ENCODE assay signal across 9 cellular contexts in genomic region chr6:132084811-132085509, GRCh38.
A peak's percentile ranks its signal among the peaks of the same experiment; 100 is the strongest.
DNase-seq lines count a peak whose midpoint lies in the region; ATAC-seq, FAIRE-seq and TF ChIP-seq lines count a peak whose summit lies in the region.
"Had no signal": no experiment of that assay in that cellular context is flagged by ENCODE, and none has a peak within 500 bp of the region (broad histone marks: within the 10 kb centered on the region; RNA-seq: fewer than 3 reads in every experiment).

No MANE protein-coding gene starts in this region.

- POLR2A ChIA-PET in HepG2 (lab: Yijun Ruan, JAX), result interaction anchor here (1.0 to 1.4 kb wide), 2 partner anchors 126 to 134 kb away, joined by 3 to 5 read pairs; partner anchors contain the start of gene CCN2

- peak overlapping the region; percentile 60 for H3K4me2 ChIP-seq in HepG2 (ENCODE audit: low read depth, low read length)
- H3K4me2 ChIP-seq: BLaER1 had no signal

- no peak overlapping the region for H3K27ac ChIP-seq in HepG2 (ENCODE audit: extremely low read length, insufficient read depth, low read length)
- peak overlapping the region in 1 of 3 donors; percentile 16 for H3K27ac ChIP-seq in right lobe of liver
- peak overlapping the region; percentile 77 to 92 for H3K27ac ChIP-seq in uterus
- H3K27ac ChIP-seq: BLaER1 had no signal

- DNase-seq in HepG2 (ENCODE audit: low spot score) (no peak), right lobe of liver (no peak), LHCN-M2 (ENCODE audit: low read depth) (peak; percentile 85), fibroblast of the conjunctiva (ENCODE audit: low read depth) (peak; percentile 63), uterus (no peak), SIG-M5 (lab: John Stamatoyannopoulos, UW) (no peak), middle frontal gyrus (ENCODE audit: extremely low spot score, low spot score) (no peak)
- DNase-seq in activated CD4-positive, CD25-positive, alpha-beta regulatory T cell (lab: John Stamatoyannopoulos, UW), result no peak

- H3K9me3 ChIP-seq in HepG2 (ENCODE audit: low read length) (no peaks in the 10 kb centered on the region), right lobe of liver (no peaks in the 10 kb centered on the region), uterus (no peaks in the 10 kb centered on the region)

- no peaks in the 10 kb centered on the region for H3K36me3 ChIP-seq in HepG2 (replicated peaks in 1 of 2; ENCODE audit: control insufficient read depth in 1 of 2, insufficient read depth in 2 of 2, low read length in 2 of 2)
- no peaks in the 10 kb centered on the region for H3K36me3 ChIP-seq in right lobe of liver
- no peaks in the 10 kb centered on the region for H3K36me3 ChIP-seq in uterus
- H3K36me3 ChIP-seq: BLaER1 had no signal

- peak overlapping the region; percentile 82 for H2AFZ ChIP-seq in HepG2 (ENCODE audit: low read length)

- H3K4me3 ChIP-seq in HepG2 (replicated peaks in 1 of 3; ENCODE audit: insufficient read depth in 1 of 3, low read depth in 2 of 3, low read length in 3 of 3) (peak overlapping the region; percentile 23 to 30 (median 24); a peak in 3 of 6 replicates), right lobe of liver (no peak overlapping the region), uterus (peak overlapping the region in 1 of 2 donors; percentile 9)
- H3K4me3 ChIP-seq: BLaER1 had no signal

- FAIRE-seq in HepG2 (lab: Jason Lieb, UNC), result no peak

- no peak for TF ChIP-seq POLR2A in HepG2 (IDR thresholded peaks at IDR 0.05; ENCODE audit: insufficient read depth in 1 of 2, low read depth in 2 of 2, low read length in 2 of 2)
- no peak for TF ChIP-seq POLR2A in right lobe of liver (IDR thresholded peaks at IDR 0.05)
- no peak for TF ChIP-seq POLR2A in uterus (IDR thresholded peaks at IDR 0.05)

- H3K79me2 ChIP-seq in HepG2 (ENCODE audit: insufficient read depth, low read length), result no peaks in the 10 kb centered on the region

- no peak for TF ChIP-seq EP300 in HepG2 (IDR thresholded peaks at IDR 0.05; ENCODE audit: low read depth in 2 of 2, low read length in 2 of 2)
- no peak for TF ChIP-seq EP300 in HepG2 (CRISPR knock-in tag; IDR thresholded peaks at IDR 0.05; ENCODE audit: borderline replicate concordance)

- no peak for TF ChIP-seq RAD21 in HepG2 (CRISPR knock-in tag; IDR thresholded peaks at IDR 0.05)

- peak; percentile 71 for ATAC-seq in HepG2
- no peak for ATAC-seq in right lobe of liver

- peak overlapping the region; percentile 28; the same call in 1 of the 2 replicates for H3K9ac ChIP-seq in HepG2 (ENCODE audit: insufficient read depth, low read depth, low read length)
- H3K9ac ChIP-seq: BLaER1 had no signal

- in situ Hi-C loops in HepG2 (cut with HindIII; ENCODE audit: extremely low pct_ligation_motif_present, low pct_unique_long_range_greater_than_20kb), result no loop called here

- 40% methylated on average over 3 of the region's 3 CpGs for WGBS in HepG2 (ENCODE audit: low lambda C conversion rate)
- WGBS in right lobe of liver (ENCODE audit: insufficient coverage, low coverage, low lambda C conversion rate, missing lambda C conversion rate), result 77% methylated on average over 3 of the region's 3 CpGs

- BruUV-seq in HepG2 (replicated peaks; lab: Mats Ljungman, UMichigan), result no TSS peak

- CTCF ChIA-PET in HepG2 (lab: Yijun Ruan, JAX; ENCODE audit: low intra/inter-chr PET ratio, low total read pairs), result no interaction called here

- no peaks in the 10 kb centered on the region for H4K20me1 ChIP-seq in HepG2 (ENCODE audit: insufficient read depth, low read length)
- H4K20me1 ChIP-seq: BLaER1 had no signal

- intact Hi-C loops in HepG2 (cut with micrococcal nuclease; ENCODE audit: unreplicated experiment), result no loop called here
- intact Hi-C loops in right lobe of liver (cut with DNase I), result no loop called here
- intact Hi-C loops in uterus (cut with DNase I; ENCODE audit: low total_unique reads), result no loop called here

- 0 out of 5 replicates have a peak, but pooled peaks cover 0 to 4% of the 10 kb centered on the region in 2 experiments for H3K27me3 ChIP-seq in HepG2 (ENCODE audit: control insufficient read depth in 1 of 2, insufficient read depth in 2 of 2, low read length in 2 of 2)
- H3K27me3 ChIP-seq in right lobe of liver, result no peaks in the 10 kb centered on the region
- no peaks in the 10 kb centered on the region for H3K27me3 ChIP-seq in uterus
- H3K27me3 ChIP-seq: BLaER1 had no signal

- TF ChIP-seq CTCF in HepG2 (CRISPR knock-in tag; IDR thresholded peaks at IDR 0.05) (no peak), right lobe of liver (IDR thresholded peaks at IDR 0.05) (no peak), uterus (IDR thresholded peaks at IDR 0.05) (no peak)

- H3K4me1 ChIP-seq in HepG2 (ENCODE audit: insufficient read depth, low read length) (peaks cover 14% of the 10 kb centered on the region; the same call in 1 of the 2 replicates), right lobe of liver (no peaks in the 10 kb centered on the region), uterus (no peaks in the 10 kb centered on the region)
- H3K4me1 ChIP-seq: BLaER1 had no signal

TF ChIP-seq in HepG2, 621 proteins besides CTCF, POLR2A, EP300 and RAD21:
- TF ChIP-seq ZNF530 (CRISPR knock-in tag; IDR thresholded peaks at IDR 0.05; ENCODE audit: low read depth), result no peak
- 0 out of 2 replicates have a peak, but pooled peaks have one; percentile 33 for TF ChIP-seq MIXL1 (CRISPR knock-in tag; IDR thresholded peaks at IDR 0.05)
- no peak for TF ChIP-seq E2F2 (CRISPR knock-in tag; IDR thresholded peaks at IDR 0.05; ENCODE audit: borderline replicate concordance)
- no peak for TF ChIP-seq BATF2 (CRISPR knock-in tag; IDR thresholded peaks at IDR 0.05)
- TF ChIP-seq IRF2 (CRISPR knock-in tag; IDR thresholded peaks at IDR 0.05), result 0 out of 2 replicates have a peak, but pooled peaks have one; percentile 31
- 0 out of 4 replicates have a peak, but pooled peaks of 1 of the 2 experiments have one; percentile 42 for TF ChIP-seq KLF16 (CRISPR knock-in tag; IDR thresholded peaks at IDR 0.05)

Comparison
In these comparisons a context has a peak if more than half of its experiments do, and no peak if none do; other contexts are left out.
1. H3K4me3 ChIP-seq: peak in HepG2 (3 of 3); none in right lobe of liver (0 of 3).
2. DNase-seq: peak in LHCN-M2 (single experiment) and fibroblast of the conjunctiva (single experiment); none in HepG2 (single experiment), right lobe of liver (0 of 3), uterus (0 of 2), activated CD4-positive, CD25-positive, alpha-beta regulatory T cell (0 of 4), SIG-M5 (single experiment) and middle frontal gyrus (single experiment).